ENCODE assay signal across 12 cellular contexts in the genomic region with DNA sequence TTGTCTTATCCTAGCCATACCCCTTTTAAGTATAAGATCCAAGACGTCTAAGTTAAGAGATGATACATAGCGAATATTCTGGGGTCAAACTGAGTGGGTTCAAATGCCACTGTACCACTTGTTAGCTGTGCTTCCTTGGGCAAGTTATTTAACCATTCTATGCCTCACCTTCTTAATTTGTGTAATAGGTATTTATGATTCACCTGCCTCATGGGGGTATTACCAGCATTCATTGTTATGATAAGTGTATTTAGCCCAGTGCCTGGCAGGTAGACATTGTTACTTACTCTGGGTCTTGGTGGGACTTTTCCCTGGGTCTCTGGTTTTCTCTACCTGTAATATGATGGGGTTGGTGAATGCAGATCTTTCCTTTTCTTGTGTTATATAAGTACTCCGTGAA. TPM values are rescaled to one million over a fixed set of nuclear protein-coding genes. Genes with fewer than 3 reads are reported as not detected.
A peak's percentile ranks its signal among the peaks of the same experiment; 100 is the strongest.
DNase-seq lines count a peak whose midpoint lies in the region; ATAC-seq, FAIRE-seq and TF ChIP-seq lines count a peak whose summit lies in the region.
"Had no signal": no experiment of that assay in that cellular context is flagged by ENCODE, and none has a peak within 500 bp of the region (broad histone marks: within the 10 kb centered on the region; RNA-seq: fewer than 3 reads in every experiment).

No MANE protein-coding gene starts in this region.

- no peak for DNase-seq in A549 (ENCODE audit: low read depth in 1 of 2, low spot score in 1 of 2)
- peak; percentile 56 for DNase-seq in H7
- no peak for DNase-seq in memory B cell (ENCODE audit: low spot score in 2 of 2)
- no peak for DNase-seq in AML-193 (lab: John Stamatoyannopoulos, UW)
- DNase-seq in RPMI8226, result no peak
- no peak for DNase-seq in NCI-H2029 (lab: John Stamatoyannopoulos, UW)
- no peak for DNase-seq in NCI-H1436 (lab: John Stamatoyannopoulos, UW)
- DNase-seq: effector memory CD4-positive, alpha-beta T cell; NCI-H1105 treated with DMSO at 0.1 percent for 48 hours; Right ventricle myocardium superior; stimulated activated CD4-positive, alpha-beta T cell treated with anti-CD3 and anti-CD28 coated beads, Interleukin-4, amount 100 ng/mL, for 1 hour had no signal

- H3K36me3 Mint-ChIP-seq in activated naive CD8-positive, alpha-beta T cell, result peaks cover 8% of the 10 kb centered on the region
- no peaks in the 10 kb centered on the region for H3K36me3 Mint-ChIP-seq in memory B cell

- FAIRE-seq in A549 (lab: Jason Lieb, UNC), result no peak

- no peak for TF ChIP-seq CTCF in A549 (IDR thresholded peaks at IDR 0.05)

- TF ChIP-seq POLR2A in A549 (IDR thresholded peaks at IDR 0.05; ENCODE audit: low read length), result no peak

- H3K4me1 ChIP-seq in A549, result peaks cover 44% of the 10 kb centered on the region

- ATAC-seq in A549, result no peak
- no peak for ATAC-seq in memory B cell (ENCODE audit: low read depth)

- no peak for TF ChIP-seq EP300 in A549 (IDR thresholded peaks at IDR 0.05)

- no peaks in the 10 kb centered on the region for H3K9me3 Mint-ChIP-seq in activated naive CD8-positive, alpha-beta T cell (ENCODE audit: low read depth)
- H3K9me3 Mint-ChIP-seq in memory B cell, result no peaks in the 10 kb centered on the region

- CTCF ChIA-PET in A549 (lab: Yijun Ruan, JAX), result interaction anchor here (1.0 to 2.5 kb wide), 2 partner anchors 98 to 108 kb away, joined by 3 to 7 read pairs; no protein-coding TSS in a partner anchor

- peak overlapping the region; percentile 95 for H3K4me3 Mint-ChIP-seq in activated naive CD8-positive, alpha-beta T cell
- H3K4me3 Mint-ChIP-seq in memory B cell, result peak overlapping the region; percentile 46

- POLR2A ChIA-PET in A549 (lab: Yijun Ruan, JAX), result interaction anchor here (1.1 kb wide), 1 partner anchor 8 kb away, joined by 3 read pairs; no protein-coding TSS in a partner anchor

- peaks cover 63% of the 10 kb centered on the region for H3K4me1 Mint-ChIP-seq in activated naive CD8-positive, alpha-beta T cell (ENCODE audit: low read depth)
- peaks cover 56% of the 10 kb centered on the region for H3K4me1 Mint-ChIP-seq in memory B cell

- no peaks in the 10 kb centered on the region for H3K27me3 ChIP-seq in H7 (ENCODE audit: control insufficient read depth, insufficient read depth, low read length)

- no peaks in the 10 kb centered on the region for H3K9me3 ChIP-seq in A549

- H3K27me3 Mint-ChIP-seq in activated naive CD8-positive, alpha-beta T cell, result no peaks in the 10 kb centered on the region
- H3K27me3 Mint-ChIP-seq in memory B cell, result no peaks in the 10 kb centered on the region

- peak overlapping the region; percentile 94 for H3K4me2 ChIP-seq in A549

- H3K4me3 ChIP-seq in A549 (no peak overlapping the region), H7 (ENCODE audit: insufficient read depth, low read depth, low read length) (no peak overlapping the region; the same call in 1 of the 2 replicates)

- TF ChIP-seq RAD21 in A549 (conservative IDR thresholded peaks at IDR 0.05 in 1 of 2, IDR thresholded peaks at IDR 0.05 in 1 of 2), result no peak

- peak overlapping the region; percentile 96 for H3K27ac Mint-ChIP-seq in activated naive CD8-positive, alpha-beta T cell
- H3K27ac Mint-ChIP-seq in memory B cell, result peak overlapping the region; percentile 97

- WGBS in A549 (ENCODE audit: missing lambda C conversion rate), result 74% methylated on average over 3 of the region's 3 CpGs

- H3K27ac ChIP-seq in A549, result no peak overlapping the region

- 0 out of 2 replicates have a peak, but pooled peaks cover 2% of the 10 kb centered on the region for H3K36me3 ChIP-seq in H7 (replicated peaks; ENCODE audit: control insufficient read depth, insufficient read depth, low read length)

TF ChIP-seq in A549, 52 proteins besides CTCF, POLR2A, EP300 and RAD21:
- TF ChIP-seq ZSCAN20 (CRISPR knock-in tag; IDR thresholded peaks at IDR 0.05), result no peak
- TF ChIP-seq JUNB (IDR thresholded peaks at IDR 0.05), result no peak
- TF ChIP-seq FOXS1 (CRISPR knock-in tag; IDR thresholded peaks at IDR 0.05), result no peak
- no peak for TF ChIP-seq HOXB5 (CRISPR knock-in tag; IDR thresholded peaks at IDR 0.05)
- no peak for TF ChIP-seq CHD2 (IDR thresholded peaks at IDR 0.05; ENCODE audit: low read length, partially characterized antibody)
- no peak for TF ChIP-seq NFE2L2 (conservative IDR thresholded peaks at IDR 0.05; ENCODE audit: low read length)
- TF ChIP-seq MAFK (IDR thresholded peaks at IDR 0.05; ENCODE audit: partially characterized antibody), result no peak
- no peak for TF ChIP-seq JUN (IDR thresholded peaks at IDR 0.05)
- no peak for TF ChIP-seq USF2 (IDR thresholded peaks at IDR 0.05)
- TF ChIP-seq SREBF2 (IDR thresholded peaks at IDR 0.05), result no peak

RNA-seq across cellular contexts. Expression of gene LARP1, which starts 3.8 kb away (rescaled TPM):
- 87.0 and 136 TPM in 2 replicates for polyA plus RNA-seq in A549 (2011; rRNA removed)
- 86.6 and 101 TPM in 2 replicates for polyA plus RNA-seq in A549 (2012; cell fraction: cytosol; rRNA removed)
- 131 and 145 TPM in 2 replicates for polyA plus RNA-seq in A549 (2012; cell fraction: nucleus; rRNA removed)
- polyA plus RNA-seq in A549 (2017; fragmentation: RNase III; extraction: RNeasy Plus Mini Kit Qiagen cat#74134 plus additional on column Dnase treatment), result 104 to 117 TPM (median 112 TPM) in 3 replicates
- polyA minus RNA-seq in A549 (2011; rRNA and poly(A)+ RNA removed), result 148 and 168 TPM in 2 replicates
- total RNA-seq in H7 (2014; rRNA removed; shearing (Covaris generic)), result 134 and 136 TPM in 2 replicates
